ENCODE assay signal across 1 cellular context in genomic region chr10:132150777-132151176, GRCh38.
TF ChIP-seq lines count a peak whose summit lies in the region.

No MANE protein-coding gene starts in this region.

TF ChIP-seq in HEK293, 187 proteins besides CTCF, POLR2A, EP300 and RAD21 (continued from another document):
- TF ChIP-seq ZNF521 (tag by site-specific recombination; IDR thresholded peaks at IDR 0.05) (0 out of 2 replicates have a peak, but pooled peaks have one; percentile 20), ZNF133 (tag by site-specific recombination; IDR thresholded peaks at IDR 0.05) (no peak), GLIS2 (tag by site-specific recombination; IDR thresholded peaks at IDR 0.05) (no peak)
